In genomic region chr10:33876547-33877400, GRCh38 we compare ENCODE assay signal across 1 cellular context.
TF ChIP-seq lines count a peak whose summit lies in the region.

No MANE protein-coding gene starts in this region.

TF ChIP-seq in HepG2, 621 proteins besides CTCF, POLR2A, EP300 and RAD21 (continued from another document and continues in another):
- TF ChIP-seq ZBTB37 (CRISPR knock-in tag; IDR thresholded peaks at IDR 0.05) (no peak), DMAP1 (CRISPR knock-in tag; IDR thresholded peaks at IDR 0.05) (peak; percentile 62), ARID5B (CRISPR knock-in tag; IDR thresholded peaks at IDR 0.05) (peak; percentile 95), ZNF83 (CRISPR knock-in tag; IDR thresholded peaks at IDR 0.05; ENCODE audit: borderline replicate concordance) (no peak), FOSL2 (CRISPR knock-in tag; IDR thresholded peaks at IDR 0.05) (peak; percentile 68), KAT8 (CRISPR knock-in tag; IDR thresholded peaks at IDR 0.05) (peak; percentile 29; the same call in 1 of the 2 replicates), HMGXB3 (CRISPR knock-in tag; IDR thresholded peaks at IDR 0.05; ENCODE audit: borderline replicate concordance) (peak; percentile 56; the same call in 1 of the 2 replicates), GABPA (IDR thresholded peaks at IDR 0.05; ENCODE audit: low read depth, low read length) (no peak), GABPA (CRISPR knock-in tag; IDR thresholded peaks at IDR 0.05; ENCODE audit: low read depth) (peak; percentile 27), NR2F6 (IDR thresholded peaks at IDR 0.05) (peak; percentile 80), NR2F6 (CRISPR knock-in tag; IDR thresholded peaks at IDR 0.05) (peak; percentile 89), ZNF614 (CRISPR knock-in tag; IDR thresholded peaks at IDR 0.05; ENCODE audit: borderline replicate concordance) (0 out of 2 replicates have a peak, but pooled peaks have one; percentile 54), ZNF138 (CRISPR knock-in tag; IDR thresholded peaks at IDR 0.05; ENCODE audit: low read depth) (no peak), THAP11 (CRISPR knock-in tag; IDR thresholded peaks at IDR 0.05) (peak; percentile 77), AHDC1 (CRISPR knock-in tag; IDR thresholded peaks at IDR 0.05; ENCODE audit: borderline replicate concordance) (peak; percentile 63; the same call in 1 of the 2 replicates), GATAD2A (CRISPR knock-in tag; IDR thresholded peaks at IDR 0.05) (peak; percentile 98), ZNF710 (CRISPR knock-in tag; IDR thresholded peaks at IDR 0.05; ENCODE audit: borderline replicate concordance) (peak; percentile 46; the same call in 1 of the 2 replicates), NR2F1 (CRISPR knock-in tag; IDR thresholded peaks at IDR 0.05) (peak; percentile 64 to 85), ELF3 (CRISPR knock-in tag; IDR thresholded peaks at IDR 0.05) (0 out of 2 replicates have a peak, but pooled peaks have one; percentile 17), CEBPG (CRISPR knock-in tag; IDR thresholded peaks at IDR 0.05) (peak; percentile 97), GABPB1 (CRISPR knock-in tag; IDR thresholded peaks at IDR 0.05) (no peak; the same call in 1 of the 2 replicates), SIX4 (CRISPR knock-in tag; IDR thresholded peaks at IDR 0.05) (peak; percentile 46; the same call in 1 of the 2 replicates), MAFF (IDR thresholded peaks at IDR 0.05; ENCODE audit: low read depth, low read length) (no peak), ETV5 (CRISPR knock-in tag; IDR thresholded peaks at IDR 0.05; ENCODE audit: borderline replicate concordance) (peak; percentile 30; the same call in 1 of the 2 replicates), FOXO1 (CRISPR knock-in tag; IDR thresholded peaks at IDR 0.05) (peak; percentile 67; the same call in 1 of the 2 replicates), ZNF318 (CRISPR knock-in tag; IDR thresholded peaks at IDR 0.05) (no peak), MIER2 (CRISPR knock-in tag; IDR thresholded peaks at IDR 0.05) (0 out of 2 replicates have a peak, but pooled peaks have one; percentile 47), KDM6A (CRISPR knock-in tag; IDR thresholded peaks at IDR 0.05; ENCODE audit: low read depth) (peak; percentile 42; the same call in 1 of the 2 replicates), PHF20 (CRISPR knock-in tag; IDR thresholded peaks at IDR 0.05) (no peak)
